ENCODE assay signal across 1 cellular context in genomic region chr3:195162033-195162669, GRCh38.
TF ChIP-seq lines count a peak whose summit lies in the region.

No MANE protein-coding gene starts in this region.

TF ChIP-seq in HepG2, 621 proteins besides CTCF, POLR2A, EP300 and RAD21 (continued from another document and continues in another):
- TF ChIP-seq AHDC1 (CRISPR knock-in tag; IDR thresholded peaks at IDR 0.05; ENCODE audit: borderline replicate concordance) (peak; percentile 84), ZBED4 (CRISPR knock-in tag; IDR thresholded peaks at IDR 0.05; ENCODE audit: borderline replicate concordance) (peak; percentile 87), NONO (IDR thresholded peaks at IDR 0.05) (no peak), NONO (CRISPR knock-in tag; conservative IDR thresholded peaks at IDR 0.05) (peak; percentile 81), TEF (CRISPR knock-in tag; IDR thresholded peaks at IDR 0.05) (peak; percentile 91), NR2F2 (IDR thresholded peaks at IDR 0.05; ENCODE audit: borderline replicate concordance, low read depth) (peak; percentile 75), ZNF761 (CRISPR knock-in tag; conservative IDR thresholded peaks at IDR 0.05) (0 out of 2 replicates have a peak, but pooled peaks have one; percentile 35), ZMYM4 (CRISPR knock-in tag; IDR thresholded peaks at IDR 0.05) (peak; percentile 72), ATF4 (CRISPR knock-in tag; IDR thresholded peaks at IDR 0.05) (peak in 1 of 2 experiments; percentile 78; a peak in 2 of 4 replicates), ZBTB40 (IDR thresholded peaks at IDR 0.05) (no peak), ZBTB40 (CRISPR knock-in tag; IDR thresholded peaks at IDR 0.05) (peak; percentile 80; the same call in 1 of the 2 replicates), ZBTB34 (CRISPR knock-in tag; IDR thresholded peaks at IDR 0.05) (peak; percentile 57; the same call in 1 of the 2 replicates), ZMAT3 (CRISPR knock-in tag; conservative IDR thresholded peaks at IDR 0.05) (no peak; the same call in 1 of the 2 replicates), ZNF12 (CRISPR knock-in tag; IDR thresholded peaks at IDR 0.05) (no peak), ATAD3A (CRISPR knock-in tag; IDR thresholded peaks at IDR 0.05) (no peak), IRF9 (CRISPR knock-in tag; IDR thresholded peaks at IDR 0.05; ENCODE audit: borderline replicate concordance) (no peak), ATF1 (CRISPR knock-in tag; IDR thresholded peaks at IDR 0.05) (peak; percentile 53), ARID4A (CRISPR knock-in tag; IDR thresholded peaks at IDR 0.05; ENCODE audit: borderline replicate concordance) (peak; percentile 49; the same call in 1 of the 2 replicates), ETV5 (CRISPR knock-in tag; IDR thresholded peaks at IDR 0.05; ENCODE audit: borderline replicate concordance) (peak; percentile 96), HDAC1 (CRISPR knock-in tag; IDR thresholded peaks at IDR 0.05) (peak; percentile 90)
